10 cellular contexts compared by ENCODE assay signal in genomic region chr5:116766470-116766947, GRCh38.
DNase-seq lines count a peak whose midpoint lies in the region; ATAC-seq and TF ChIP-seq lines count a peak whose summit lies in the region.
"Had no signal": no experiment of that assay in that cellular context is flagged by ENCODE, and none has a peak within 500 bp of the region (broad histone marks: within the 10 kb centered on the region; RNA-seq: fewer than 3 reads in every experiment).

No MANE protein-coding gene starts in this region.

- no peaks in the 10 kb centered on the region for H3K36me3 ChIP-seq in OCI-LY7 (ENCODE audit: insufficient read depth, low read length)
- H3K36me3 ChIP-seq in tibial nerve = no peaks in the 10 kb centered on the region
- H3K36me3 ChIP-seq: BLaER1 treated with 17β-estradiol and CSF1 and Interleukin-3, amounts not matched to agents 10 nM and 100 nM had no signal

- 48 to 54% methylated on average over 6 of the region's 6 CpGs for WGBS in tibial nerve, 2 donors

- no peaks in the 10 kb centered on the region for H3K9me2 ChIP-seq in OCI-LY7 (ENCODE audit: insufficient read depth, low read length)

- DNase-seq in activated T-cell treated with anti-CD3 and anti-CD28 coated beads, Interleukin-2, amount 50 U/mL, for 72 hours = peak; percentile 3 to 23
- DNase-seq in activated T-cell treated with anti-CD3 and anti-CD28 coated beads for 4 hours (no peak), SHP77 treated with DMSO at 0.1 percent for 48 hours (lab: John Stamatoyannopoulos, UW) (peak; percentile 14), iPS-NIHi7 (ENCODE audit: extremely low spot score) (peak; percentile 49), OCI-LY7 (ENCODE audit: low spot score) (no peak), tibial nerve (ENCODE audit: low spot score in 2 of 2) (no peak), DMS114 treated with DMSO at 0.1 percent for 48 hours (lab: John Stamatoyannopoulos, UW; ENCODE audit: unreplicated experiment) (no peak)

- BruUV-seq in OCI-LY7 (replicated peaks; lab: Mats Ljungman, UMichigan) = no TSS peak

- no peak overlapping the region for H3K4me3 Mint-ChIP-seq in activated T-cell treated with anti-CD3 and anti-CD28 coated beads, Interleukin-2, amount 50 U/mL, for 72 hours
- H3K4me3 Mint-ChIP-seq: T-helper 1 cell treated with Interleukin-12 subunit alpha and Interleukin-12 subunit beta and Interleukin-4 antibody, amounts not matched to agents 30 μg/mL and 1 μg/mL, for 36 hours had no signal

- H3K9me3 ChIP-seq in OCI-LY7 (ENCODE audit: low read length) = no peaks in the 10 kb centered on the region
- H3K9me3 ChIP-seq in tibial nerve = no peaks in the 10 kb centered on the region
- H3K9me3 ChIP-seq: BLaER1 treated with 17β-estradiol and CSF1 and Interleukin-3, amounts not matched to agents 10 nM and 100 nM had no signal

- H3K27me3 ChIP-seq in tibial nerve = no peaks in the 10 kb centered on the region
- H3K27me3 ChIP-seq: BLaER1 treated with 17β-estradiol and CSF1 and Interleukin-3, amounts not matched to agents 10 nM and 100 nM had no signal

- no peaks in the 10 kb centered on the region for H3K36me3 Mint-ChIP-seq in activated T-cell treated with anti-CD3 and anti-CD28 coated beads, Interleukin-2, amount 50 U/mL, for 72 hours (ENCODE audit: insufficient read depth in 2 of 2)

- POLR2A ChIA-PET in OCI-LY7 (lab: Charles Lee) = no interaction called here

- H4K20me1 ChIP-seq in OCI-LY7 (ENCODE audit: insufficient read depth, low read length) = no peaks in the 10 kb centered on the region
- H4K20me1 ChIP-seq: BLaER1 treated with 17β-estradiol and CSF1 and Interleukin-3, amounts not matched to agents 10 nM and 100 nM had no signal

- no peaks in the 10 kb centered on the region for H3K9me3 Mint-ChIP-seq in activated T-cell treated with anti-CD3 and anti-CD28 coated beads, Interleukin-2, amount 50 U/mL, for 72 hours
- H3K9me3 Mint-ChIP-seq: T-helper 1 cell treated with Interleukin-12 subunit alpha and Interleukin-12 subunit beta and Interleukin-4 antibody, amounts not matched to agents 30 μg/mL and 1 μg/mL, for 36 hours had no signal

- H3K79me2 ChIP-seq in OCI-LY7 (ENCODE audit: insufficient read depth, low read depth, low read length) = no peaks in the 10 kb centered on the region

- H3K27ac ChIP-seq in OCI-LY7 (ENCODE audit: low read depth, low read length, poor library complexity, severe bottlenecking) (no peak overlapping the region), tibial nerve (no peak overlapping the region)

- H3K4me2 ChIP-seq in OCI-LY7 (ENCODE audit: low read length) = no peak overlapping the region

- no peak overlapping the region for H2AFZ ChIP-seq in OCI-LY7 (ENCODE audit: low read length)

- H3K4me3 ChIP-seq in OCI-LY7 (ENCODE audit: low read depth, low read length, poor library complexity, severe bottlenecking) (no peak overlapping the region), tibial nerve (no peak overlapping the region)
- H3K4me3 ChIP-seq: BLaER1 treated with 17β-estradiol and CSF1 and Interleukin-3, amounts not matched to agents 10 nM and 100 nM had no signal

- intact Hi-C loops in OCI-LY7 (cut with micrococcal nuclease; ENCODE audit: unreplicated experiment) = no loop called here

- H3K27me3 Mint-ChIP-seq in activated T-cell treated with anti-CD3 and anti-CD28 coated beads, Interleukin-2, amount 50 U/mL, for 72 hours (ENCODE audit: low read depth) = no peaks in the 10 kb centered on the region

- no peaks in the 10 kb centered on the region for H3K4me1 Mint-ChIP-seq in activated T-cell treated with anti-CD3 and anti-CD28 coated beads, Interleukin-2, amount 50 U/mL, for 72 hours (ENCODE audit: low read depth)

- TF ChIP-seq POLR2A in tibial nerve (IDR thresholded peaks at IDR 0.05) = no peak

- CTCF ChIA-PET in OCI-LY7 (lab: Charles Lee; ENCODE audit: unreplicated experiment) = no interaction called here

- H3K4me1 ChIP-seq in OCI-LY7 (ENCODE audit: insufficient read depth, low read length, poor library complexity, severe bottlenecking) = no peaks in the 10 kb centered on the region
- H3K4me1 ChIP-seq in tibial nerve = peaks cover 0 to 7% (median 0%) of the 10 kb centered on the region in 4 donors

- TF ChIP-seq EP300 in tibial nerve (IDR thresholded peaks at IDR 0.05) = peak in 1 of 2 donors; percentile 34

- peak; percentile 50 to 78 for ATAC-seq in activated T-cell treated with anti-CD3 and anti-CD28 coated beads, Interleukin-2, amount 50 U/mL, for 72 hours (replicated peaks in 1 of 2)
- peak; percentile 54 for ATAC-seq in HG03039 (IDR thresholded peaks at IDR 0.05; ENCODE audit: unreplicated experiment)

- H3K27ac Mint-ChIP-seq in activated T-cell treated with anti-CD3 and anti-CD28 coated beads, Interleukin-2, amount 50 U/mL, for 72 hours = no peak overlapping the region
- H3K27ac Mint-ChIP-seq: T-helper 1 cell treated with Interleukin-12 subunit alpha and Interleukin-12 subunit beta and Interleukin-4 antibody, amounts not matched to agents 30 μg/mL and 1 μg/mL, for 36 hours had no signal

- TF ChIP-seq CTCF in OCI-LY7 (conservative IDR thresholded peaks at IDR 0.05; ENCODE audit: low read length) (no peak), tibial nerve (IDR thresholded peaks at IDR 0.05) (no peak)

Comparison
In these comparisons a context has a peak if more than half of its experiments do, and no peak if none do; other contexts are left out.
1. DNase-seq: peak in activated T-cell treated with anti-CD3 and anti-CD28 coated beads, Interleukin-2, amount 50 U/mL, for 72 hours (2 of 2), SHP77 treated with DMSO at 0.1 percent for 48 hours (single experiment) and iPS-NIHi7 (single experiment); none in activated T-cell treated with anti-CD3 and anti-CD28 coated beads for 4 hours (single experiment), OCI-LY7 (single experiment), tibial nerve (0 of 2) and DMS114 treated with DMSO at 0.1 percent for 48 hours (single experiment).